25 cellular contexts compared by ENCODE assay signal in genomic region chr12:127942981-127943380, GRCh38.
"Had no signal": no experiment of that assay in that cellular context is flagged by ENCODE, and none has a peak within 500 bp of the region (broad histone marks: within the 10 kb centered on the region; RNA-seq: fewer than 3 reads in every experiment).

No MANE protein-coding gene starts in this region.

- H3K27me3 Mint-ChIP-seq: dendritic cell treated with granulocyte-macrophage colony-stimulating factor and Interleukin-4, amounts not matched to agents 40 ng/mL and 50 ng/mL, for 4 days; effector memory CD8-positive, alpha-beta T cell had no signal

- ATAC-seq: effector memory CD8-positive, alpha-beta T cell; esophagus mucosa; foreskin keratinocyte; gastrocnemius medialis; gastroesophageal sphincter; heart left ventricle had no signal

- H3K27me3 ChIP-seq: colonic mucosa, esophagus squamous epithelium, foreskin keratinocyte, gastrocnemius medialis, gastroesophageal sphincter, heart left ventricle, hepatocyte had no signal

- H3K4me2 ChIP-seq: hepatocyte had no signal

- H3K4me1 Mint-ChIP-seq: endodermal cell had no signal

- H3K36me3 ChIP-seq: colonic mucosa, esophagus muscularis mucosa, esophagus squamous epithelium, gastrocnemius medialis, gastroesophageal sphincter, heart left ventricle had no signal

- H3K27ac Mint-ChIP-seq: dendritic cell treated with granulocyte-macrophage colony-stimulating factor and Interleukin-4, amounts not matched to agents 40 ng/mL and 50 ng/mL, for 4 days; effector memory CD8-positive, alpha-beta T cell; endodermal cell had no signal

- DNase-seq: colonic mucosa; cortex of kidney; dermis blood vessel endothelial cell; dorsolateral prefrontal cortex; effector CD4-positive, alpha-beta T cell; effector CD8-positive, alpha-beta T cell; effector memory CD4-positive, alpha-beta T cell; effector memory CD8-positive, alpha-beta T cell; endodermal cell; erythroblast; esophagus squamous epithelium; foreskin fibroblast; foreskin keratinocyte; foreskin melanocyte; gastrocnemius medialis; glutamatergic neuron; head of caudate nucleus; heart left ventricle had no signal

- H3K4me1 ChIP-seq: colonic mucosa, esophagus muscularis mucosa, esophagus squamous epithelium, foreskin keratinocyte, gastrocnemius medialis, gastroesophageal sphincter, heart left ventricle had no signal

- H3K27ac ChIP-seq: coronary artery, dorsolateral prefrontal cortex, epithelial cell of prostate, esophagus muscularis mucosa, esophagus squamous epithelium, foreskin keratinocyte, gastrocnemius medialis, gastroesophageal sphincter, heart left ventricle, hepatocyte had no signal

- H3K9me3 ChIP-seq: colonic mucosa, esophagus muscularis mucosa, gastrocnemius medialis, heart left ventricle had no signal

- H3K4me3 ChIP-seq: colonic mucosa, coronary artery, dorsolateral prefrontal cortex, esophagus muscularis mucosa, esophagus squamous epithelium, gastrocnemius medialis, gastroesophageal sphincter, heart left ventricle, hepatocyte had no signal

- H3K79me2 ChIP-seq: hepatocyte had no signal

- H3K4me3 Mint-ChIP-seq: dendritic cell treated with granulocyte-macrophage colony-stimulating factor and Interleukin-4, amounts not matched to agents 40 ng/mL and 50 ng/mL, for 4 days; effector memory CD8-positive, alpha-beta T cell; endodermal cell had no signal

- H2AFZ ChIP-seq: hepatocyte had no signal
